In genomic region chr1:7808253-7808844, GRCh38 we compare ENCODE assay signal across 8 cellular contexts. TPM values are rescaled to one million over a fixed set of nuclear protein-coding genes. Genes with fewer than 3 reads are reported as not detected.
A peak's percentile ranks its signal among the peaks of the same experiment; 100 is the strongest.
DNase-seq lines count a peak whose midpoint lies in the region; ATAC-seq and TF ChIP-seq lines count a peak whose summit lies in the region.

No MANE protein-coding gene starts in this region.

- no peaks in the 10 kb centered on the region for H3K79me2 ChIP-seq in HCT116 (ENCODE audit: insufficient read depth, low read length)

- RAD21 ChIA-PET in HCT116 (lab: Charles Lee; ENCODE audit: low non-redundant PET in 1 of 2, low total read pairs in 2 of 2, uncharacterized antibody in 2 of 2, unreplicated experiment in 2 of 2), result interaction anchor here (0.7 to 1.0 kb wide), 3 partner anchors 13 to 167 kb away, joined by 3 to 5 read pairs (median 3); no protein-coding TSS in a partner anchor

- no TSS peak for BruUV-seq in HCT116 (replicated peaks; lab: Mats Ljungman, UMichigan)

- TF ChIP-seq POLR2A in HCT116 (IDR thresholded peaks at IDR 0.05; ENCODE audit: borderline replicate concordance, extremely low read depth, insufficient read depth, insufficient read length), result no peak
- TF ChIP-seq POLR2A in gastroesophageal sphincter (IDR thresholded peaks at IDR 0.05), result no peak

- no peaks in the 10 kb centered on the region for H4K20me1 ChIP-seq in HCT116 (ENCODE audit: insufficient read depth)

- H3K27ac ChIP-seq in HCT116 (ENCODE audit: low read depth, low read length) (no peak overlapping the region), gastroesophageal sphincter (no peak overlapping the region)

- peak; percentile 28 for DNase-seq in CD1c-positive myeloid dendritic cell (ENCODE audit: extremely low spot score)
- peak; percentile 37 for DNase-seq in HCT116 (ENCODE audit: low read depth, low spot score)
- DNase-seq in SK-N-DZ (ENCODE audit: low spot score), result peak; percentile 15
- DNase-seq in stimulated activated naive CD8-positive, alpha-beta T cell treated with anti-CD3 and anti-CD28 coated beads, Interleukin-15, amount 100 ng/mL, for 72 hours, result no peak

- intact Hi-C loops in HCT116 (cut with micrococcal nuclease), result loop anchor here (1.0 kb wide), 1 partner anchor 94 kb away; no protein-coding TSS in a partner anchor

- no peaks in the 10 kb centered on the region for H3K4me1 Mint-ChIP-seq in stimulated activated naive CD8-positive, alpha-beta T cell treated with anti-CD3 and anti-CD28 coated beads, Interleukin-15, amount 100 ng/mL, for 72 hours

- no peaks in the 10 kb centered on the region for H3K27me3 ChIP-seq in HCT116 (ENCODE audit: insufficient read depth, low read length)
- H3K27me3 ChIP-seq in gastroesophageal sphincter, result no peaks in the 10 kb centered on the region

- H3K9ac ChIP-seq in HCT116 (ENCODE audit: low read length), result no peak overlapping the region

- H3K9me2 ChIP-seq in HCT116 (ENCODE audit: insufficient read depth), result no peaks in the 10 kb centered on the region

- peak; percentile 78 for TF ChIP-seq RAD21 in HCT116 (IDR thresholded peaks at IDR 0.05; ENCODE audit: low read depth)

- no peak for TF ChIP-seq EP300 in gastroesophageal sphincter (IDR thresholded peaks at IDR 0.05)

- POLR2A ChIA-PET in HCT116 (lab: Charles Lee), result interaction anchor here (0.7 kb wide), 1 partner anchor 101 kb away, joined by 3 read pairs; no protein-coding TSS in a partner anchor

- 24 to 50% methylated on average over 1 of the region's 1 CpG for WGBS in gastroesophageal sphincter (ENCODE audit: low coverage in 1 of 2), 2 donors

- H3K4me1 ChIP-seq in HCT116 (ENCODE audit: control insufficient read depth in 1 of 2, insufficient read depth in 2 of 2, low read length in 2 of 2) (peaks cover 3 to 11% of the 10 kb centered on the region in 2 experiments; a peak in 3 of 4 replicates), gastroesophageal sphincter (no peaks in the 10 kb centered on the region)

- H2AFZ ChIP-seq in HCT116 (ENCODE audit: low read depth, low read length, poor library complexity, severe bottlenecking), result no peak overlapping the region

- H3K9me3 ChIP-seq in HCT116 (ENCODE audit: control insufficient read depth in 1 of 2, insufficient read depth in 1 of 2, low read depth in 1 of 2, low read length in 2 of 2) (peaks cover 4 to 5% of the 10 kb centered on the region in 2 experiments; a peak in 3 of 4 replicates), gastroesophageal sphincter (peaks cover 0 to 4% (median 0%) of the 10 kb centered on the region in 3 donors)

- peaks cover 6 to 7% of the 10 kb centered on the region in 2 donors for H3K9me3 Mint-ChIP-seq in stimulated activated naive CD8-positive, alpha-beta T cell treated with anti-CD3 and anti-CD28 coated beads, Interleukin-15, amount 100 ng/mL, for 72 hours

- H3K4me3 ChIP-seq in HCT116 (replicated peaks in 1 of 2; ENCODE audit: low read depth in 1 of 2, low read length in 2 of 2) (no peak overlapping the region), gastroesophageal sphincter (no peak overlapping the region)

- ATAC-seq in HCT116, result peak; percentile 77
- ATAC-seq in gastroesophageal sphincter, result no peak
- ATAC-seq in GM19455 (IDR thresholded peaks at IDR 0.05; ENCODE audit: unreplicated experiment), result no peak
- no peak for ATAC-seq in stimulated activated naive CD8-positive, alpha-beta T cell treated with anti-CD3 and anti-CD28 coated beads, Interleukin-15, amount 100 ng/mL, for 72 hours
- ATAC-seq in HG03439 (IDR thresholded peaks at IDR 0.05; ENCODE audit: unreplicated experiment), result no peak
- no peak for ATAC-seq in HG02852 (IDR thresholded peaks at IDR 0.05; ENCODE audit: unreplicated experiment)

- no peak overlapping the region for H3K4me3 Mint-ChIP-seq in stimulated activated naive CD8-positive, alpha-beta T cell treated with anti-CD3 and anti-CD28 coated beads, Interleukin-15, amount 100 ng/mL, for 72 hours

- H3K4me2 ChIP-seq in HCT116 (ENCODE audit: low read length), result no peak overlapping the region

- no peak overlapping the region for H3K27ac Mint-ChIP-seq in stimulated activated naive CD8-positive, alpha-beta T cell treated with anti-CD3 and anti-CD28 coated beads, Interleukin-15, amount 100 ng/mL, for 72 hours

- H3K36me3 ChIP-seq in HCT116 (ENCODE audit: control insufficient read depth in 1 of 2, insufficient read depth in 2 of 2, low read length in 2 of 2) (peaks cover 2 to 9% of the 10 kb centered on the region in 2 experiments; a peak in 1 of 4 replicates), gastroesophageal sphincter (peaks cover 7 to 92% of the 10 kb centered on the region in 2 donors)

- CTCF ChIA-PET in HCT116 (lab: Charles Lee), result interaction anchor here (0.6 to 1.5 kb wide), 17 partner anchors 9 to 541 kb away, joined by 3 to 12 read pairs (median 4); no protein-coding TSS in a partner anchor

- no peaks in the 10 kb centered on the region for H3K27me3 Mint-ChIP-seq in stimulated activated naive CD8-positive, alpha-beta T cell treated with anti-CD3 and anti-CD28 coated beads, Interleukin-15, amount 100 ng/mL, for 72 hours

- peak; percentile 52 to 82 (median 65); a peak in 5 of 6 replicates for TF ChIP-seq CTCF in HCT116 (IDR thresholded peaks at IDR 0.05 in 2 of 3, conservative IDR thresholded peaks at IDR 0.05 in 1 of 3; ENCODE audit: borderline replicate concordance in 1 of 3, insufficient read depth in 1 of 3, low read depth in 2 of 3, low read length in 2 of 3)
- peak; percentile 27 to 43 (median 32) for TF ChIP-seq CTCF in gastroesophageal sphincter (IDR thresholded peaks at IDR 0.05)

TF ChIP-seq in HCT116, 20 proteins besides CTCF, POLR2A, EP300 and RAD21 (continues in another document):
- no peak for TF ChIP-seq ATF3 (IDR thresholded peaks at IDR 0.05)
- TF ChIP-seq ZBTB33 (IDR thresholded peaks at IDR 0.05; ENCODE audit: extremely low read depth, insufficient replicate concordance, low read length), result no peak
- no peak for TF ChIP-seq EZH2 (IDR thresholded peaks at IDR 0.05)
- no peak for TF ChIP-seq FOSL1 (IDR thresholded peaks at IDR 0.05; ENCODE audit: low read depth)
- TF ChIP-seq JUND (IDR thresholded peaks at IDR 0.05), result no peak
- no peak for TF ChIP-seq EZH2phosphoT487 (IDR thresholded peaks at IDR 0.05; ENCODE audit: borderline replicate concordance)
- no peak for TF ChIP-seq YY1 (IDR thresholded peaks at IDR 0.05; ENCODE audit: extremely low read depth, insufficient replicate concordance, low read depth, low read length)
- TF ChIP-seq POLR2AphosphoS5 (IDR thresholded peaks at IDR 0.05; ENCODE audit: low read depth, low read length), result no peak
- TF ChIP-seq TCF7L2 (IDR thresholded peaks at IDR 0.05; ENCODE audit: borderline replicate concordance, extremely low read depth, insufficient read depth, insufficient read length), result no peak

RNA-seq across cellular contexts. Expression of gene PER3, which starts 24.3 kb away (rescaled TPM):
- total RNA-seq in HCT116 (2021; ENCODE audit: unreplicated experiment) (5.8 TPM), gastroesophageal sphincter (10 to 100 TPM; 26.8 to 73.2 (median 43.4) TPM)
- 2.4 and 3.0 TPM in 2 replicates for polyA plus RNA-seq in HCT116 (2012)
- 1.8 and 3.2 TPM in 2 replicates for polyA plus RNA-seq in SK-N-DZ (2014; cell fraction: cytosol; rRNA removed)
- polyA plus RNA-seq in SK-N-DZ (2014; cell fraction: nucleus; rRNA removed), result 4.3 and 9.0 TPM in 2 replicates

RNA-seq across cellular contexts. Expression of gene VAMP3, which starts 37.3 kb away (rescaled TPM):
- total RNA-seq in HCT116 (2021; ENCODE audit: unreplicated experiment) (79.3 TPM), gastroesophageal sphincter (100 to 1,000 TPM in 3 of 4 donors, 10 to 100 TPM in 1; 99.9 to 128 (median 112) TPM)
- polyA plus RNA-seq in HCT116 (2012), result 39.1 and 45.6 TPM in 2 replicates
- polyA plus RNA-seq in SK-N-DZ (2014; cell fraction: cytosol; rRNA removed), result 42.9 and 48.2 TPM in 2 replicates
- polyA plus RNA-seq in SK-N-DZ (2014; cell fraction: nucleus; rRNA removed), result 19.9 and 39.4 TPM in 2 replicates

RNA-seq across cellular contexts. Expression of gene UTS2, which starts 44.5 kb away (rescaled TPM):
- 3.0 TPM for total RNA-seq in HCT116 (2021; ENCODE audit: unreplicated experiment)
- 0.52 and 2.9 TPM in 2 replicates for polyA plus RNA-seq in HCT116 (2012)
- not detected in 2 replicates for polyA plus RNA-seq in SK-N-DZ (2014; cell fraction: cytosol; rRNA removed)
- not detected in 2 replicates for polyA plus RNA-seq in SK-N-DZ (2014; cell fraction: nucleus; rRNA removed)
- under 1 TPM in 2 of 4 donors, not detected in 2; 0.31 to 0.42 TPM for total RNA-seq in gastroesophageal sphincter

Comparison
In these comparisons a context has a peak if more than half of its experiments do, and no peak if none do; other contexts are left out.
1. DNase-seq: peak in CD1c-positive myeloid dendritic cell (single experiment), HCT116 (single experiment) and SK-N-DZ (single experiment); none in stimulated activated naive CD8-positive, alpha-beta T cell treated with anti-CD3 and anti-CD28 coated beads, Interleukin-15, amount 100 ng/mL, for 72 hours (0 of 2).